In genomic region chr7:157587487-157588270, GRCh38 we compare ENCODE assay signal across 17 cellular contexts.
"Had no signal": no experiment of that assay in that cellular context is flagged by ENCODE, and none has a peak within 500 bp of the region (broad histone marks: within the 10 kb centered on the region; RNA-seq: fewer than 3 reads in every experiment).

No MANE protein-coding gene starts in this region.

- H3K36me3 Mint-ChIP-seq: activated CD4-positive, alpha-beta memory T cell treated with anti-CD3 and anti-CD28 coated beads for 36 hours; activated naive CD8-positive, alpha-beta T cell; mesothelial cell of epicardium; stimulated activated naive B cell treated with anti-CD40 and anti-IgM and Interleukin-4, amounts not matched to agents 10 μg/mL and 1 μg/mL and 100 μg/mL, for 72 hours; T-cell had no signal

- H3K27ac Mint-ChIP-seq: activated CD4-positive, alpha-beta memory T cell treated with anti-CD3 and anti-CD28 coated beads for 36 hours; activated CD4-positive, alpha-beta T cell treated with anti-CD3 and anti-CD28 coated beads for 36 hours; activated naive CD8-positive, alpha-beta T cell; activated T-helper 1 cell treated with anti-CD3 and anti-CD28 coated beads, Interleukin-12 subunit alpha, Interleukin-12 subunit beta, Interleukin-2, Interleukin-4 antibody, amounts not matched to agents 30 ng/mL and 10 ng/mL and 1 ng/mL, durations not matched to agents 14 hours and 24 hours and 36 hours; mesothelial cell of epicardium; stimulated activated naive B cell treated with anti-CD40 and anti-IgM and Interleukin-4, amounts not matched to agents 10 μg/mL and 1 μg/mL and 100 μg/mL, for 72 hours; WTC11 had no signal

- H3K4me1 Mint-ChIP-seq: mesothelial cell of epicardium had no signal

- H3K36me3 ChIP-seq: left lung, prostate gland had no signal

- ATAC-seq: activated CD4-positive, alpha-beta T cell treated with anti-CD3 and anti-CD28 coated beads for 36 hours; body of pancreas; foreskin keratinocyte; left lung; stimulated activated naive B cell treated with anti-CD40 and anti-IgM and Interleukin-4, amounts not matched to agents 10 μg/mL and 1 μg/mL and 100 μg/mL, for 72 hours; T-cell; WTC11 had no signal

- H3K4me3 ChIP-seq: body of pancreas, dorsolateral prefrontal cortex, hepatocyte, left lung, prostate gland had no signal

- H3K4me1 ChIP-seq: body of pancreas, foreskin keratinocyte, left lung, prostate gland had no signal

- H3K27me3 ChIP-seq: body of pancreas, dorsolateral prefrontal cortex, foreskin keratinocyte had no signal

- H3K27ac ChIP-seq: body of pancreas, foreskin keratinocyte, hepatocyte, left lung, prostate gland had no signal

- H3K9me3 Mint-ChIP-seq: activated CD4-positive, alpha-beta memory T cell treated with anti-CD3 and anti-CD28 coated beads for 36 hours; activated T-helper 1 cell treated with anti-CD3 and anti-CD28 coated beads, Interleukin-12 subunit alpha, Interleukin-12 subunit beta, Interleukin-2, Interleukin-4 antibody, amounts not matched to agents 30 ng/mL and 10 ng/mL and 1 ng/mL, durations not matched to agents 14 hours and 24 hours and 36 hours; mesothelial cell of epicardium; neural crest cell; T-cell had no signal

- H3K9me3 ChIP-seq: body of pancreas, prostate gland had no signal

- H3K4me3 Mint-ChIP-seq: activated CD4-positive, alpha-beta memory T cell treated with anti-CD3 and anti-CD28 coated beads for 36 hours; activated CD4-positive, alpha-beta T cell treated with anti-CD3 and anti-CD28 coated beads for 36 hours; activated naive CD8-positive, alpha-beta T cell; activated T-helper 1 cell treated with anti-CD3 and anti-CD28 coated beads, Interleukin-12 subunit alpha, Interleukin-12 subunit beta, Interleukin-2, Interleukin-4 antibody, amounts not matched to agents 30 ng/mL and 10 ng/mL and 1 ng/mL, durations not matched to agents 14 hours and 24 hours and 36 hours; mesothelial cell of epicardium; neural crest cell; stimulated activated naive B cell treated with anti-CD40 and anti-IgM and Interleukin-4, amounts not matched to agents 10 μg/mL and 1 μg/mL and 100 μg/mL, for 72 hours; T-cell; WTC11 had no signal

- DNase-seq: activated CD4-positive, alpha-beta memory T cell treated with anti-CD3 and anti-CD28 coated beads for 36 hours; activated CD4-positive, alpha-beta T cell treated with anti-CD3 and anti-CD28 coated beads for 36 hours; activated gamma-delta T cell treated with Interleukin-2 at 50 U/mL for 16 hours; activated T-cell treated with anti-CD3 and anti-CD28 coated beads for 4 hours; body of pancreas; foreskin keratinocyte; stimulated activated naive B cell treated with anti-CD40 and anti-IgM and Interleukin-4, amounts not matched to agents 10 μg/mL and 1 μg/mL and 100 μg/mL, for 72 hours; T-cell had no signal
